Comparison of ENCODE assay signal across 17 cellular contexts in genomic region chr5:60102961-60103683, GRCh38.
DNase-seq lines count a peak whose midpoint lies in the region; ATAC-seq, FAIRE-seq and TF ChIP-seq lines count a peak whose summit lies in the region.
"Had no signal": no experiment of that assay in that cellular context is flagged by ENCODE, and none has a peak within 500 bp of the region (broad histone marks: within the 10 kb centered on the region; RNA-seq: fewer than 3 reads in every experiment).

No MANE protein-coding gene starts in this region.

- H3K79me2 ChIP-seq in HepG2 (ENCODE audit: insufficient read depth, low read length): no peaks in the 10 kb centered on the region

- H3K27ac ChIP-seq in epithelial cell of prostate (peak overlapping the region; percentile 54), HepG2 (ENCODE audit: extremely low read length, insufficient read depth, low read length) (no peak overlapping the region)
- H3K27ac ChIP-seq: upper lobe of left lung had no signal

- H3K27me3 ChIP-seq in HepG2 (ENCODE audit: control insufficient read depth in 1 of 2, insufficient read depth in 2 of 2, low read length in 2 of 2): no peaks in the 10 kb centered on the region
- H3K27me3 ChIP-seq: upper lobe of left lung had no signal

- no TSS peak for BruUV-seq in HepG2 (replicated peaks; lab: Mats Ljungman, UMichigan)

- peak; percentile 88 for ATAC-seq in SK-N-SH treated with all-trans-retinoic acid at 6 μM for 48 hours
- ATAC-seq in HepG2: no peak
- no peak for ATAC-seq in GM21447 (IDR thresholded peaks at IDR 0.05; ENCODE audit: unreplicated experiment)
- ATAC-seq in HG02610 (IDR thresholded peaks at IDR 0.05; ENCODE audit: unreplicated experiment): no peak

- intact Hi-C loops in HepG2 (cut with micrococcal nuclease; ENCODE audit: unreplicated experiment): loop anchor here (5.0 kb wide), 1 partner anchor 216 kb away; no protein-coding TSS in a partner anchor

- no peak overlapping the region for H3K4me3 ChIP-seq in HepG2 (replicated peaks in 1 of 3; ENCODE audit: insufficient read depth in 1 of 3, low read depth in 2 of 3, low read length in 3 of 3)
- H3K4me3 ChIP-seq: upper lobe of left lung had no signal

- 84% methylated on average over 4 of the region's 4 CpGs for WGBS in HepG2 (ENCODE audit: low lambda C conversion rate)

- no peak overlapping the region for H2AFZ ChIP-seq in HepG2 (ENCODE audit: low read length)

- no peaks in the 10 kb centered on the region for H3K9me3 ChIP-seq in HepG2 (ENCODE audit: low read length)
- H3K9me3 ChIP-seq: upper lobe of left lung had no signal

- no peak overlapping the region for H3K4me2 ChIP-seq in HepG2 (ENCODE audit: low read depth, low read length)

- no peak for TF ChIP-seq POLR2A in HepG2 (IDR thresholded peaks at IDR 0.05; ENCODE audit: insufficient read depth in 1 of 2, low read depth in 2 of 2, low read length in 2 of 2)

- TF ChIP-seq RAD21 in HepG2 (CRISPR knock-in tag; IDR thresholded peaks at IDR 0.05): no peak

- H4K20me1 ChIP-seq in HepG2 (ENCODE audit: insufficient read depth, low read length): no peaks in the 10 kb centered on the region

- peak; percentile 48 for DNase-seq in ELR (ENCODE audit: low read depth)
- peak; percentile 33 for DNase-seq in epithelial cell of prostate (ENCODE audit: low read depth, low spot score)
- peak; percentile 41 for DNase-seq in non-pigmented ciliary epithelial cell (ENCODE audit: low read depth)
- DNase-seq in T-helper 2 cell: no peak
- no peak for DNase-seq in HepG2 (ENCODE audit: low spot score)
- DNase-seq: activated naive CD8-positive, alpha-beta T cell treated with anti-CD3 and anti-CD28 coated beads for 36 hours; C1 segment of cervical spinal cord; dermis blood vessel endothelial cell; NCI-H1105; NCI-H2227 treated with DMSO at 0.1 percent for 48 hours; retina; stimulated activated CD4-positive, alpha-beta T cell treated with anti-CD3 and anti-CD28 coated beads, Interleukin-2, amount 100 ng/mL, for 48 hours had no signal

- CTCF ChIA-PET in HepG2 (lab: Yijun Ruan, JAX; ENCODE audit: low intra/inter-chr PET ratio, low total read pairs): no interaction called here

- H3K4me1 ChIP-seq in HepG2 (ENCODE audit: insufficient read depth, low read length): no peaks in the 10 kb centered on the region
- H3K4me1 ChIP-seq: upper lobe of left lung had no signal

- no peak for TF ChIP-seq CTCF in HepG2 (CRISPR knock-in tag; IDR thresholded peaks at IDR 0.05)

- no peak for TF ChIP-seq EP300 in HepG2 (IDR thresholded peaks at IDR 0.05; ENCODE audit: low read depth in 2 of 2, low read length in 2 of 2)
- no peak for TF ChIP-seq EP300 in HepG2 (CRISPR knock-in tag; IDR thresholded peaks at IDR 0.05; ENCODE audit: borderline replicate concordance)

- POLR2A ChIA-PET in HepG2 (lab: Yijun Ruan, JAX): no interaction called here

- H3K9ac ChIP-seq in HepG2 (ENCODE audit: insufficient read depth, low read depth, low read length): no peak overlapping the region

- in situ Hi-C loops in HepG2 (cut with HindIII; ENCODE audit: extremely low pct_ligation_motif_present, low pct_unique_long_range_greater_than_20kb): no loop called here

- FAIRE-seq in HepG2 (lab: Jason Lieb, UNC): no peak
- FAIRE-seq: keratinocyte had no signal

- no peaks in the 10 kb centered on the region for H3K36me3 ChIP-seq in HepG2 (replicated peaks in 1 of 2; ENCODE audit: control insufficient read depth in 1 of 2, insufficient read depth in 2 of 2, low read length in 2 of 2)
- H3K36me3 ChIP-seq: upper lobe of left lung had no signal

TF ChIP-seq in SK-N-SH treated with all-trans-retinoic acid at 6 μM for 48 hours, 23 proteins besides CTCF, POLR2A, EP300 and RAD21 (continues in another document):
- TF ChIP-seq CSRNP3 (CRISPR knock-in tag; IDR thresholded peaks at IDR 0.05): no peak
- TF ChIP-seq CREB5 (CRISPR knock-in tag; IDR thresholded peaks at IDR 0.05; ENCODE audit: low read depth): no peak
- TF ChIP-seq POU6F1 (CRISPR knock-in tag; IDR thresholded peaks at IDR 0.05; ENCODE audit: borderline replicate concordance, low read depth): no peak
- TF ChIP-seq PPARA (CRISPR knock-in tag; IDR thresholded peaks at IDR 0.05; ENCODE audit: borderline replicate concordance): no peak
- TF ChIP-seq ESRRG (CRISPR knock-in tag; IDR thresholded peaks at IDR 0.05): no peak

TF ChIP-seq in HepG2, 621 proteins besides CTCF, POLR2A, EP300 and RAD21:
- TF ChIP-seq MAX (IDR thresholded peaks at IDR 0.05) (no peak), ETS1 (CRISPR knock-in tag; IDR thresholded peaks at IDR 0.05) (no peak), PAX8 (CRISPR knock-in tag; IDR thresholded peaks at IDR 0.05; ENCODE audit: borderline replicate concordance) (no peak), ZNF256 (CRISPR knock-in tag; conservative IDR thresholded peaks at IDR 0.05) (no peak), SMARCC2 (IDR thresholded peaks at IDR 0.05) (no peak), ZNF460 (CRISPR knock-in tag; IDR thresholded peaks at IDR 0.05; ENCODE audit: borderline replicate concordance) (no peak)

Comparison
In these comparisons a context has a peak if more than half of its experiments do, and no peak if none do; other contexts are left out.
1. DNase-seq: peak in ELR (single experiment), epithelial cell of prostate (single experiment) and non-pigmented ciliary epithelial cell (single experiment); none in T-helper 2 cell (0 of 5) and HepG2 (single experiment).